17 cellular contexts compared by ENCODE assay signal in genomic region chr11:20038969-20039368, GRCh38.
DNase-seq lines count a peak whose midpoint lies in the region; ATAC-seq, FAIRE-seq and TF ChIP-seq lines count a peak whose summit lies in the region.
"Had no signal": no experiment of that assay in that cellular context is flagged by ENCODE, and none has a peak within 500 bp of the region (broad histone marks: within the 10 kb centered on the region; RNA-seq: fewer than 3 reads in every experiment).

No MANE protein-coding gene starts in this region.

- POLR2A ChIA-PET in K562 (lab: Yijun Ruan, JAX), result no interaction called here

- H3K9me1 ChIP-seq in K562 (ENCODE audit: control insufficient read depth, insufficient read depth, low read length), result no peaks in the 10 kb centered on the region

- intact Hi-C loops in K562 (cut with micrococcal nuclease) (loop anchor here (5.0 kb wide), 1 partner anchor 73 kb away; no protein-coding TSS in a partner anchor), thyroid gland (cut with DNase I) (no loop called here)

- CTCF ChIA-PET in K562 (lab: Yijun Ruan, JAX; ENCODE audit: low intra/inter-chr PET ratio), result no interaction called here

- no peak overlapping the region for H3K27ac ChIP-seq in K562 (ENCODE audit: extremely low read depth, low read depth, low read length)
- peak overlapping the region; percentile 36 for H3K27ac ChIP-seq in hepatocyte
- peak overlapping the region in 1 of 3 donors; percentile 29 for H3K27ac ChIP-seq in thyroid gland
- H3K27ac ChIP-seq: BLaER1, GM23248 had no signal

- peaks cover 54% of the 10 kb centered on the region for H3K4me1 Mint-ChIP-seq in mesothelial cell of epicardium
- H3K4me1 Mint-ChIP-seq: CD8-positive, alpha-beta memory T cell had no signal

- H3K27ac Mint-ChIP-seq in mesothelial cell of epicardium, result peak overlapping the region; percentile 92
- H3K27ac Mint-ChIP-seq: CD8-positive, alpha-beta memory T cell had no signal

- no peak for DNase-seq in K562 (ENCODE audit: extremely low read depth in 1 of 4, low spot score in 3 of 4)
- no peak for DNase-seq in hepatocyte (ENCODE audit: low spot score)
- no peak for DNase-seq in mesothelial cell of epicardium (ENCODE audit: low spot score in 2 of 2, unreplicated experiment in 2 of 2)
- DNase-seq in thyroid gland, result peak; percentile 52 to 67
- no peak for DNase-seq in cerebellum (ENCODE audit: low spot score)
- DNase-seq in stimulated activated naive CD8-positive, alpha-beta T cell treated with anti-CD3 and anti-CD28 coated beads, Interleukin-15, Interleukin-2, amounts not matched to agents 100 U/mL and 50 U/mL, for 24 hours, result no peak
- no peak for DNase-seq in Ammon's horn (ENCODE audit: low spot score)
- DNase-seq: CD8-positive, alpha-beta memory T cell; DMS53; GM23248 had no signal

- no peaks in the 10 kb centered on the region for H3K36me3 ChIP-seq in K562 (ENCODE audit: control insufficient read depth, insufficient read depth, low read length)
- H3K36me3 ChIP-seq in hepatocyte (replicated peaks; ENCODE audit: insufficient read depth, low read depth), result no peaks in the 10 kb centered on the region
- H3K36me3 ChIP-seq in thyroid gland, result peaks cover 0 to 2% of the 10 kb centered on the region in 2 donors
- H3K36me3 ChIP-seq: BLaER1 had no signal

- no peak overlapping the region for H2AFZ ChIP-seq in K562 (ENCODE audit: low read depth, low read length)
- H2AFZ ChIP-seq in hepatocyte, result no peak overlapping the region
- H2AFZ ChIP-seq: GM23248 had no signal

- H4K20me1 ChIP-seq in K562 (replicated peaks; ENCODE audit: control insufficient read depth, insufficient read depth, low read length) (0 out of 2 replicates have a peak, but pooled peaks cover 7% of the 10 kb centered on the region), hepatocyte (ENCODE audit: insufficient read depth, poor library complexity, severe bottlenecking) (no peaks in the 10 kb centered on the region)
- H4K20me1 ChIP-seq: BLaER1 had no signal

- no peak overlapping the region for H3K4me2 ChIP-seq in K562 (ENCODE audit: insufficient read depth, low read length)
- H3K4me2 ChIP-seq in hepatocyte, result no peak overlapping the region
- H3K4me2 ChIP-seq: BLaER1 had no signal

- ATAC-seq in K562 (no peak), HG02763 (IDR thresholded peaks at IDR 0.05; ENCODE audit: unreplicated experiment) (no peak)
- ATAC-seq in stimulated activated naive CD8-positive, alpha-beta T cell treated with anti-CD3 and anti-CD28 coated beads, Interleukin-15, Interleukin-2, amounts not matched to agents 100 U/mL and 50 U/mL, for 24 hours, result no peak
- ATAC-seq: HCT116, HepG2 had no signal

- no peaks in the 10 kb centered on the region for H3K9me2 ChIP-seq in hepatocyte (replicated peaks; ENCODE audit: insufficient read depth)

- H3K27me3 ChIP-seq in K562 (ENCODE audit: control insufficient read depth in 2 of 2, insufficient read depth in 2 of 2, low read length in 2 of 2) (peaks cover 18 to 53% of the 10 kb centered on the region in 2 experiments), hepatocyte (no peaks in the 10 kb centered on the region), thyroid gland (no peaks in the 10 kb centered on the region)
- H3K27me3 ChIP-seq: BLaER1 had no signal

- H3K79me2 ChIP-seq in K562 (ENCODE audit: control insufficient read depth, insufficient read depth, low read length), result no peaks in the 10 kb centered on the region
- peaks cover 50% of the 10 kb centered on the region for H3K79me2 ChIP-seq in hepatocyte

- FAIRE-seq in K562 (lab: Jason Lieb, UNC), result no peak
- FAIRE-seq: GM18507, H54, HepG2, HTR-8/SVneo had no signal

- H3K4me1 ChIP-seq in K562 (replicated peaks in 1 of 2; ENCODE audit: control insufficient read depth in 2 of 2, insufficient read depth in 2 of 2, low read length in 2 of 2), result no peaks in the 10 kb centered on the region; a peak in 2 of 5 replicates
- H3K4me1 ChIP-seq in hepatocyte (ENCODE audit: insufficient read depth), result peaks cover 29% of the 10 kb centered on the region
- H3K4me1 ChIP-seq in thyroid gland, result peaks cover 12 to 16% of the 10 kb centered on the region in 2 donors

- H3K4me3 Mint-ChIP-seq in mesothelial cell of epicardium, result no peak overlapping the region
- H3K4me3 Mint-ChIP-seq: CD8-positive, alpha-beta memory T cell had no signal

- 8% methylated on average over 3 of the region's 3 CpGs for WGBS in K562 (ENCODE audit: insufficient coverage, low coverage, missing lambda C conversion rate)
- 92% methylated on average over 3 of the region's 3 CpGs for WGBS in hepatocyte (ENCODE audit: low lambda C conversion rate, missing lambda C conversion rate)
- 45 to 59% methylated on average over 3 of the region's 3 CpGs for WGBS in thyroid gland, 2 donors

- H3K4me3 ChIP-seq in K562, result no peak overlapping the region
- no peak overlapping the region for H3K4me3 ChIP-seq in hepatocyte
- no peak overlapping the region for H3K4me3 ChIP-seq in thyroid gland (replicated peaks in 1 of 3)
- H3K4me3 ChIP-seq: BLaER1, GM23248 had no signal

- no peak overlapping the region for H3K9ac ChIP-seq in K562 (ENCODE audit: insufficient read depth in 1 of 2, low read depth in 2 of 2, low read length in 2 of 2)
- H3K9ac ChIP-seq: BLaER1, GM23248 had no signal

- H3K27me3 Mint-ChIP-seq in mesothelial cell of epicardium (ENCODE audit: low read depth), result no peaks in the 10 kb centered on the region

- TF ChIP-seq EP300 in K562 (IDR thresholded peaks at IDR 0.05; ENCODE audit: low read length), result no peak

- in situ Hi-C loops in K562 (cut with MboI), result no loop called here

- no TSS peak for BruUV-seq in K562 (replicated peaks; lab: Mats Ljungman, UMichigan)

- peaks cover 11% of the 10 kb centered on the region for H3K36me3 Mint-ChIP-seq in mesothelial cell of epicardium

- TF ChIP-seq CTCF in K562 (IDR thresholded peaks at IDR 0.05 in 2 of 3, conservative IDR thresholded peaks at IDR 0.05 in 1 of 3; ENCODE audit: insufficient read depth in 2 of 3, low read depth in 1 of 3, low read length in 3 of 3) (no peak), hepatocyte (IDR thresholded peaks at IDR 0.05; ENCODE audit: poor library complexity) (no peak), mesothelial cell of epicardium (IDR thresholded peaks at IDR 0.05; ENCODE audit: unreplicated experiment) (no peak), thyroid gland (IDR thresholded peaks at IDR 0.05) (no peak)

- TF ChIP-seq RAD21 in K562 (CRISPR knock-in tag; conservative IDR thresholded peaks at IDR 0.05 in 1 of 2, IDR thresholded peaks at IDR 0.05 in 1 of 2), result no peak

- H3K9me3 ChIP-seq in K562 (replicated peaks; ENCODE audit: control insufficient read depth, insufficient read depth, low read depth, low read length) (no peaks in the 10 kb centered on the region), hepatocyte (ENCODE audit: low read depth) (no peaks in the 10 kb centered on the region), thyroid gland (no peaks in the 10 kb centered on the region)
- H3K9me3 ChIP-seq: BLaER1 had no signal

- H3K9me3 Mint-ChIP-seq in mesothelial cell of epicardium, result no peaks in the 10 kb centered on the region
- H3K9me3 Mint-ChIP-seq: CD8-positive, alpha-beta memory T cell had no signal

- no peak for TF ChIP-seq POLR2A in K562 (conservative IDR thresholded peaks at IDR 0.05)
- no peak for TF ChIP-seq POLR2A in thyroid gland (IDR thresholded peaks at IDR 0.05)

TF ChIP-seq in K562, 482 proteins besides CTCF, POLR2A, EP300 and RAD21:
- TF ChIP-seq SP1 (CRISPR knock-in tag; IDR thresholded peaks at IDR 0.05), result no peak
- TF ChIP-seq ZNF316 (IDR thresholded peaks at IDR 0.05), result peak; percentile 42
- TF ChIP-seq C11orf30 (IDR thresholded peaks at IDR 0.05; ENCODE audit: low read depth), result peak; percentile 23; the same call in 1 of the 2 replicates

Comparison
In these comparisons a context has a peak if more than half of its experiments do, and no peak if none do; other contexts are left out.
1. DNase-seq: peak in thyroid gland (2 of 2); none in K562 (0 of 4), hepatocyte (single experiment), mesothelial cell of epicardium (0 of 2), cerebellum (single experiment), stimulated activated naive CD8-positive, alpha-beta T cell treated with anti-CD3 and anti-CD28 coated beads, Interleukin-15, Interleukin-2, amounts not matched to agents 100 U/mL and 50 U/mL, for 24 hours (single experiment) and Ammon's horn (single experiment).